8 cellular contexts compared by ENCODE assay signal in genomic region chr13:110455941-110456340, GRCh38.
DNase-seq lines count a peak whose midpoint lies in the region; TF ChIP-seq lines count a peak whose summit lies in the region.

No MANE protein-coding gene starts in this region.

- TF ChIP-seq CTCF in GM10248 (IDR thresholded peaks at IDR 0.05; ENCODE audit: control extremely low read depth, extremely low read depth, low read depth, missing control alignments): peak; percentile 97
- TF ChIP-seq CTCF in Loucy (conservative IDR thresholded peaks at IDR 0.05; ENCODE audit: low read length): peak; percentile 95

- CTCF ChIA-PET in GM10248 (lab: Yijun Ruan, JAX): interaction anchor here (0.6 to 3.8 kb wide), 56 partner anchors 9 to 707 kb away, joined by 3 to 45 read pairs (median 4); partner anchors contain the start of gene RAB20

- H3K27me3 ChIP-seq in Loucy (ENCODE audit: insufficient read depth, low read length, poor library complexity, severe bottlenecking): no peaks in the 10 kb centered on the region

- no peaks in the 10 kb centered on the region for H3K36me3 ChIP-seq in Loucy (ENCODE audit: insufficient read depth, low read length)

- DNase-seq in GM10248 (ENCODE audit: extremely low spot score) (peak; percentile 90), HCEC 1CT (peak; percentile 22), SHP77 (lab: John Stamatoyannopoulos, UW) (peak; percentile 97 to 98), globus pallidus (ENCODE audit: low spot score) (peak; percentile 70), pons (ENCODE audit: low spot score) (peak; percentile 80), ureter (ENCODE audit: low spot score) (peak; percentile 76)
- peak; percentile 81 for DNase-seq in activated effector memory CD4-positive, alpha-beta T cell treated with anti-CD3 and anti-CD28 coated beads, Interleukin-2, amount 50 U/mL, for 16 hours

- peak overlapping the region; percentile 26 for H3K4me2 ChIP-seq in Loucy (ENCODE audit: low read depth, low read length, poor library complexity, severe bottlenecking)

- peaks cover 5% of the 10 kb centered on the region for H3K4me1 ChIP-seq in Loucy (ENCODE audit: insufficient read depth, low read length, poor library complexity, severe bottlenecking)

- POLR2A ChIA-PET in GM10248 (lab: Yijun Ruan, JAX): interaction anchor here (1.2 kb wide), 1 partner anchor 259 kb away, joined by 7 read pairs; no protein-coding TSS in a partner anchor

- no peaks in the 10 kb centered on the region for H3F3A ChIP-seq in Loucy (ENCODE audit: low read depth)

- no peak overlapping the region for H3K9ac ChIP-seq in Loucy (ENCODE audit: low read depth, low read length, poor library complexity, severe bottlenecking)

- peak overlapping the region; percentile 19 for H3K4me3 ChIP-seq in Loucy (ENCODE audit: low read length, poor library complexity, severe bottlenecking)

- 0 out of 2 replicates have a peak overlapping the region, but pooled peaks have one; percentile 11 for H2AFZ ChIP-seq in Loucy (ENCODE audit: low read length)

- H3K9me3 ChIP-seq in Loucy (ENCODE audit: insufficient read depth, low read depth, low read length): no peaks in the 10 kb centered on the region

- H4K20me1 ChIP-seq in Loucy (ENCODE audit: insufficient read depth, low read length, poor library complexity, severe bottlenecking): no peaks in the 10 kb centered on the region

- no peaks in the 10 kb centered on the region for H3K79me2 ChIP-seq in Loucy (ENCODE audit: insufficient read depth, low read length)

- H3K9me2 ChIP-seq in Loucy (replicated peaks; ENCODE audit: low read depth, low read length): no peaks in the 10 kb centered on the region

Comparison
In these comparisons a context has a peak if more than half of its experiments do, and no peak if none do; other contexts are left out.
1. Peak in every context shown above with its lines: DNase-seq and H3K4me3 ChIP-seq.
2. DNase-seq: peak in every context shown above with its lines; median percentile 98 in SHP77; 90 in GM10248; 81 in activated effector memory CD4-positive, alpha-beta T cell treated with anti-CD3 and anti-CD28 coated beads, Interleukin-2, amount 50 U/mL, for 16 hours; 80 in pons; 76 in ureter; 70 in globus pallidus; 22 in HCEC 1CT.